8 cellular contexts compared by ENCODE assay signal in genomic region chr9:127698985-127699670, GRCh38. TPM values are rescaled to one million over a fixed set of nuclear protein-coding genes. Genes with fewer than 3 reads are reported as not detected.
A peak's percentile ranks its signal among the peaks of the same experiment; 100 is the strongest.
DNase-seq lines count a peak whose midpoint lies in the region; ATAC-seq and TF ChIP-seq lines count a peak whose summit lies in the region.

No MANE protein-coding gene starts in this region.

- no peaks in the 10 kb centered on the region for H3K36me3 ChIP-seq in BJ (ENCODE audit: control insufficient read depth, insufficient read depth, low read length)

- peak; percentile 93 for ATAC-seq in GM19467 (IDR thresholded peaks at IDR 0.05; ENCODE audit: unreplicated experiment)

- POLR2A ChIA-PET in BJ (lab: Charles Lee), result no interaction called here

- peak overlapping the region; percentile 8 to 92 (median 80) for H3K27ac ChIP-seq in skin epidermis

- 0 out of 2 replicates have a peak, but pooled peaks have one; percentile 9 for TF ChIP-seq CTCF in BJ (IDR thresholded peaks at IDR 0.05; ENCODE audit: insufficient read depth, low read depth, low read length)

- CTCF ChIA-PET in BJ (lab: Yijun Ruan, JAX), result no interaction called here

- H3K4me3 ChIP-seq in BJ (ENCODE audit: low read depth, low read length) (peak overlapping the region; percentile 27), skin epidermis (peak overlapping the region in 6 of 7 experiments; percentile 7 to 31 (median 19))

- DNase-seq in BJ (ENCODE audit: low read depth) (peak; percentile 91), immature natural killer cell (peak; percentile 94), RKO (ENCODE audit: low spot score) (no peak)
- peak; percentile 86 for DNase-seq in activated CD4-positive, CD25-positive, alpha-beta regulatory T cell treated with anti-CD3 and anti-CD28 coated beads, Interleukin-2, amount 50 U/mL, for 72 hours
- DNase-seq in central memory CD4-positive, alpha-beta T cell, result peak; percentile 78

- H3K27me3 Mint-ChIP-seq in IgD-negative memory B cell (no peaks in the 10 kb centered on the region), immature natural killer cell (ENCODE audit: low read depth in 3 of 3) (peaks cover 0 to 9% (median 2%) of the 10 kb centered on the region in 3 donors)

- H3K27me3 ChIP-seq in BJ (ENCODE audit: control insufficient read depth, insufficient read depth, low read length), result no peaks in the 10 kb centered on the region

- H3K36me3 Mint-ChIP-seq in IgD-negative memory B cell (no peaks in the 10 kb centered on the region), immature natural killer cell (no peaks in the 10 kb centered on the region)

- H3K27ac Mint-ChIP-seq in IgD-negative memory B cell, result peak overlapping the region; percentile 37 to 59 (median 59)
- peak overlapping the region; percentile 88 to 99 (median 93) for H3K27ac Mint-ChIP-seq in immature natural killer cell

- no peaks in the 10 kb centered on the region for H3K9me3 Mint-ChIP-seq in IgD-negative memory B cell
- H3K9me3 Mint-ChIP-seq in immature natural killer cell, result no peaks in the 10 kb centered on the region

- H3K4me3 Mint-ChIP-seq in IgD-negative memory B cell, result peak overlapping the region; percentile 77 to 97 (median 85)
- peak overlapping the region; percentile 75 to 87 (median 76) for H3K4me3 Mint-ChIP-seq in immature natural killer cell

- H3K4me1 Mint-ChIP-seq in IgD-negative memory B cell, result peaks cover 5 to 8% (median 7%) of the 10 kb centered on the region in 3 donors
- peaks cover 22 to 25% of the 10 kb centered on the region in 2 donors for H3K4me1 Mint-ChIP-seq in immature natural killer cell

RNA-seq across cellular contexts. Expression of gene CFAP157, which starts 7.7 kb away (rescaled TPM):
- polyA plus RNA-seq in BJ (2011; rRNA removed), result 0.11 TPM in 1 of 2 replicates, not detected in the other
- polyA minus RNA-seq in BJ (2011; rRNA and poly(A)+ RNA removed), result not detected in 2 replicates
- not detected for polyA plus RNA-seq in IgD-negative memory B cell
- polyA plus RNA-seq in immature natural killer cell, result under 1 TPM in 2 of 3 donors, not detected in 1; 0.24 to 0.25 TPM

RNA-seq across cellular contexts. Expression of gene PTRH1, which starts 16.3 kb away (rescaled TPM):
- polyA plus RNA-seq in BJ (2011; rRNA removed), result 14.6 and 21.1 TPM in 2 replicates
- polyA minus RNA-seq in BJ (2011; rRNA and poly(A)+ RNA removed), result 2.7 and 3.7 TPM in 2 replicates
- 14.8 TPM for polyA plus RNA-seq in IgD-negative memory B cell
- polyA plus RNA-seq in immature natural killer cell, result 10 to 100 TPM; 36.6 to 40.6 (median 39.7) TPM

RNA-seq across cellular contexts. Expression of gene TTC16, which starts 16.8 kb away (rescaled TPM):
- 0.02 and 0.07 TPM in 2 replicates for polyA plus RNA-seq in BJ (2011; rRNA removed)
- polyA minus RNA-seq in BJ (2011; rRNA and poly(A)+ RNA removed), result not detected in 2 replicates
- not detected for polyA plus RNA-seq in IgD-negative memory B cell
- polyA plus RNA-seq in immature natural killer cell, result 1 to 10 TPM in 2 of 3 donors, not detected in 1; 1.3 to 2.4 TPM

RNA-seq across cellular contexts. Expression of gene TOR2A, which starts 36.0 kb away (rescaled TPM):
- polyA plus RNA-seq in BJ (2011; rRNA removed), result 4.8 and 8.0 TPM in 2 replicates
- 3.0 and 5.8 TPM in 2 replicates for polyA minus RNA-seq in BJ (2011; rRNA and poly(A)+ RNA removed)
- 22.4 TPM for polyA plus RNA-seq in IgD-negative memory B cell
- polyA plus RNA-seq in immature natural killer cell, result 10 to 100 TPM; 38.9 to 55.1 (median 49.9) TPM
